In the genomic region with DNA sequence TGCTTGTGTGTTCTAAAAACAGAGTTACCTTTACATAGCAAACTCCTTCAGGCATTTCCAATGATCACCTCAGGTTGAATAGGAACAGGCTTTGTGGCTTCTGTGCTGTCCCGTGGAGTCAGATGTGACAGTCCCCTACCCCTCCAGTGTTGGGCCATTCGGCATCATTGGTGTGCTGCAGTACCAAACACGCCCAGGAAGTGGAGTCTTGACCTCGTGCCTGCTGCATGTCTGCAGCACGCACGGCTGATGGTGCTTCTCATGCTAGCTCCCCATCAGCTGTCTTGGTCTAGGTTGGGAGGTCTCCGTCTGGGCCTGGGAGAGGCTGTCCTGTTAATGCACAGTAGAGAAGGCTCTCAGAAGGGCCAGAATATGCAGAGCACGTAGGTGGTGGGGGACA, we compare ENCODE assay signal across 25 cellular contexts. TPM values are rescaled to one million over a fixed set of nuclear protein-coding genes. Genes with fewer than 3 reads are reported as not detected.
DNase-seq lines count a peak whose midpoint lies in the region; ATAC-seq, FAIRE-seq and TF ChIP-seq lines count a peak whose summit lies in the region.
"Had no signal": no experiment of that assay in that cellular context is flagged by ENCODE, and none has a peak within 500 bp of the region (broad histone marks: within the 10 kb centered on the region; RNA-seq: fewer than 3 reads in every experiment).

No MANE protein-coding gene starts in this region.

- peaks cover 21% of the 10 kb centered on the region for H4K20me1 ChIP-seq in DND-41 (ENCODE audit: insufficient read depth, low read length)
- H4K20me1 ChIP-seq in HCT116 (ENCODE audit: insufficient read depth): no peaks in the 10 kb centered on the region

- no peaks in the 10 kb centered on the region for H3K4me1 Mint-ChIP-seq in WTC11
- H3K4me1 Mint-ChIP-seq in natural killer cell: peaks cover 0 to 26% of the 10 kb centered on the region in 2 donors
- H3K4me1 Mint-ChIP-seq: CD14-positive monocyte had no signal

- no peak overlapping the region for H2AK5ac ChIP-seq in mesenchymal stem cell (ENCODE audit: low read length, severe bottlenecking)

- H3K4me2 ChIP-seq in DND-41 (ENCODE audit: insufficient read depth, low read length) (no peak overlapping the region), HCT116 (ENCODE audit: low read length) (no peak overlapping the region), mesenchymal stem cell (ENCODE audit: low read length, poor library complexity, severe bottlenecking) (no peak overlapping the region)
- H3K4me2 ChIP-seq: smooth muscle cell had no signal

- 87% methylated on average over 8 of the region's 8 CpGs for WGBS in mesenchymal stem cell
- WGBS in upper lobe of left lung, 2 donors: 89 to 92% methylated on average over 5 to 8 of the region's 8 CpGs

- DNase-seq in DND-41 (no peak), HCT116 (ENCODE audit: low read depth, low spot score) (no peak), WTC11 (ENCODE audit: low spot score) (peak; percentile 32), mesenchymal stem cell (no peak), natural killer cell (no peak), upper lobe of left lung (no peak), H54 (ENCODE audit: insufficient read length, low spot score) (no peak)
- DNase-seq: activated CD4-positive, CD25-positive, alpha-beta regulatory T cell; activated gamma-delta T cell; body of pancreas; foreskin fibroblast; HCEC 1CT; heart right ventricle; IMR-90; naive thymus-derived CD4-positive, alpha-beta T cell; NCI-H2081; ovary; stimulated activated CD4-positive, alpha-beta T cell treated with anti-CD3 and anti-CD28 coated beads, Interleukin-2, amount 100 ng/mL, for 48 hours; stimulated activated naive B cell treated with anti-CD40 and anti-IgM and Interleukin-4, amounts not matched to agents 10 μg/mL and 1 μg/mL and 100 μg/mL, for 72 hours; T-helper 9 cell; testis had no signal

- H3K27ac ChIP-seq in DND-41 (ENCODE audit: low read length) (no peak overlapping the region), HCT116 (ENCODE audit: low read depth, low read length) (no peak overlapping the region), mesenchymal stem cell (ENCODE audit: low read length, poor library complexity, severe bottlenecking) (no peak overlapping the region), upper lobe of left lung (no peak overlapping the region)
- H3K27ac ChIP-seq: body of pancreas, heart right ventricle, ovary, testis had no signal

- H2AFZ ChIP-seq in DND-41 (ENCODE audit: low read depth, low read length): no peak overlapping the region
- H2AFZ ChIP-seq in HCT116 (ENCODE audit: low read depth, low read length, poor library complexity, severe bottlenecking): no peak overlapping the region
- no peak overlapping the region for H2AFZ ChIP-seq in mesenchymal stem cell (ENCODE audit: low read depth, low read length)

- peak; percentile 12 for TF ChIP-seq CTCF in DND-41 (IDR thresholded peaks at IDR 0.05; ENCODE audit: borderline replicate concordance, extremely low read depth, low read length, poor library complexity, severe bottlenecking)
- TF ChIP-seq CTCF in HCT116 (IDR thresholded peaks at IDR 0.05 in 2 of 3, conservative IDR thresholded peaks at IDR 0.05 in 1 of 3; ENCODE audit: borderline replicate concordance in 1 of 3, insufficient read depth in 1 of 3, low read depth in 2 of 3, low read length in 2 of 3): 0 out of 6 replicates have a peak, but pooled peaks of 1 of the 3 experiments have one; percentile 9
- TF ChIP-seq CTCF in WTC11 (IDR thresholded peaks at IDR 0.05): no peak
- TF ChIP-seq CTCF in natural killer cell (IDR thresholded peaks at IDR 0.05): no peak
- no peak for TF ChIP-seq CTCF in upper lobe of left lung (IDR thresholded peaks at IDR 0.05)

- no peak overlapping the region for H4K91ac ChIP-seq in mesenchymal stem cell (ENCODE audit: low read length)

- H3K79me2 ChIP-seq in DND-41 (ENCODE audit: insufficient read depth, low read length): peaks cover 13% of the 10 kb centered on the region; the same call in 1 of the 2 replicates
- H3K79me2 ChIP-seq in HCT116 (ENCODE audit: insufficient read depth, low read length): peaks cover 24% of the 10 kb centered on the region; the same call in 1 of the 2 replicates

- H3K9me3 ChIP-seq in DND-41 (ENCODE audit: insufficient read depth, low read length, severe bottlenecking) (no peaks in the 10 kb centered on the region), HCT116 (ENCODE audit: control insufficient read depth in 1 of 2, insufficient read depth in 1 of 2, low read depth in 1 of 2, low read length in 2 of 2) (no peaks in the 10 kb centered on the region), mesenchymal stem cell (ENCODE audit: control insufficient read depth, low read length) (no peaks in the 10 kb centered on the region), upper lobe of left lung (no peaks in the 10 kb centered on the region)
- H3K9me3 ChIP-seq: body of pancreas, heart right ventricle, ovary, testis had no signal

- TF ChIP-seq POLR2A in HCT116 (IDR thresholded peaks at IDR 0.05; ENCODE audit: borderline replicate concordance, extremely low read depth, insufficient read depth, insufficient read length) (no peak), upper lobe of left lung (IDR thresholded peaks at IDR 0.05) (no peak), H54 (IDR thresholded peaks at IDR 0.05; ENCODE audit: low read depth, low read length) (no peak)

- no peak for TF ChIP-seq EP300 in upper lobe of left lung (IDR thresholded peaks at IDR 0.05)

- no peak overlapping the region for H3K4me3 ChIP-seq in DND-41 (ENCODE audit: low read depth in 1 of 2, low read length in 2 of 2)
- no peak overlapping the region for H3K4me3 ChIP-seq in HCT116 (replicated peaks in 1 of 2; ENCODE audit: low read depth in 1 of 2, low read length in 2 of 2)
- H3K4me3 ChIP-seq in mesenchymal stem cell (ENCODE audit: insufficient read depth in 1 of 2, low read depth in 1 of 2, low read length in 2 of 2): no peak overlapping the region
- no peak overlapping the region for H3K4me3 ChIP-seq in upper lobe of left lung
- H3K4me3 ChIP-seq: body of pancreas, heart right ventricle, ovary, smooth muscle cell, testis had no signal

- H3K36me3 ChIP-seq in DND-41 (ENCODE audit: insufficient read depth, low read length) (peaks cover 90% of the 10 kb centered on the region), HCT116 (ENCODE audit: control insufficient read depth in 1 of 2, insufficient read depth in 2 of 2, low read length in 2 of 2) (peaks cover 21 to 35% of the 10 kb centered on the region in 2 experiments; a peak in 2 of 4 replicates), mesenchymal stem cell (ENCODE audit: control insufficient read depth in 1 of 2, insufficient read depth in 2 of 2, low read depth in 1 of 2, low read length in 2 of 2) (peaks cover 26 to 94% of the 10 kb centered on the region in 2 experiments), upper lobe of left lung (peaks cover 3 to 79% (median 27%) of the 10 kb centered on the region in 4 donors)
- H3K36me3 ChIP-seq: ovary had no signal

- no peak overlapping the region for H3K4me3 Mint-ChIP-seq in WTC11
- H3K4me3 Mint-ChIP-seq in natural killer cell: no peak overlapping the region
- H3K4me3 Mint-ChIP-seq: CD14-positive monocyte; naive thymus-derived CD4-positive, alpha-beta T cell; stimulated activated naive B cell treated with anti-CD40 and anti-IgM and Interleukin-4, amounts not matched to agents 10 μg/mL and 1 μg/mL and 100 μg/mL, for 72 hours had no signal

- no peak overlapping the region for H3K18ac ChIP-seq in mesenchymal stem cell (ENCODE audit: low read depth in 1 of 2, low read length in 2 of 2)

- RAD21 ChIA-PET in HCT116 (lab: Charles Lee; ENCODE audit: low non-redundant PET in 1 of 2, low total read pairs in 2 of 2, uncharacterized antibody in 2 of 2, unreplicated experiment in 2 of 2): no interaction called here

- H3K9me2 ChIP-seq in HCT116 (ENCODE audit: insufficient read depth): no peaks in the 10 kb centered on the region

- no peak for TF ChIP-seq RAD21 in HCT116 (IDR thresholded peaks at IDR 0.05; ENCODE audit: low read depth)

- ATAC-seq in DND-41 (ENCODE audit: insufficient read depth, low read depth) (0 out of 3 replicates have a peak, but pooled peaks have one; percentile 33), HCT116 (peak; percentile 60), WTC11 (peak; percentile 82), natural killer cell (no peak), upper lobe of left lung (ENCODE audit: low FRiP score in 2 of 2) (no peak)
- ATAC-seq: body of pancreas; heart right ventricle; left lobe of liver; naive thymus-derived CD4-positive, alpha-beta T cell; SK-N-SH treated with all-trans-retinoic acid at 6 μM for 48 hours; stimulated activated naive B cell treated with anti-CD40 and anti-IgM and Interleukin-4, amounts not matched to agents 10 μg/mL and 1 μg/mL and 100 μg/mL, for 72 hours had no signal

- no TSS peak for BruUV-seq in HCT116 (replicated peaks; lab: Mats Ljungman, UMichigan)

- intact Hi-C loops in HCT116 (cut with micrococcal nuclease) (no loop called here), natural killer cell (cut with micrococcal nuclease) (no loop called here)

- no peak for FAIRE-seq in H54 (lab: Jason Lieb, UNC)

- no peak overlapping the region for H2BK12ac ChIP-seq in mesenchymal stem cell (ENCODE audit: low read length in 2 of 2)

- no peak overlapping the region for H3K4ac ChIP-seq in mesenchymal stem cell (ENCODE audit: low read depth in 1 of 2, low read length in 2 of 2)

- H3K79me1 ChIP-seq in mesenchymal stem cell (replicated peaks; ENCODE audit: low read length, poor library complexity, severe bottlenecking): peaks cover 31% of the 10 kb centered on the region

- H3K23ac ChIP-seq in mesenchymal stem cell (ENCODE audit: low read length in 2 of 2): no peak overlapping the region

- H3K27ac Mint-ChIP-seq in WTC11 (no peak overlapping the region), natural killer cell (peak overlapping the region in 1 of 2 donors; percentile 44)

- no peak overlapping the region for H2BK15ac ChIP-seq in mesenchymal stem cell (ENCODE audit: low read depth, poor library complexity, severe bottlenecking)

- no peak overlapping the region for H2BK120ac ChIP-seq in mesenchymal stem cell (ENCODE audit: low read depth, low read length)

- POLR2A ChIA-PET in HCT116 (lab: Charles Lee): no interaction called here
- POLR2A ChIA-PET in WTC11 (lab: Charles Lee): interaction anchor here (0.6 kb wide), 1 partner anchor 50 kb away, joined by 3 read pairs; no protein-coding TSS in a partner anchor

- CTCF ChIA-PET in HCT116 (lab: Charles Lee): no interaction called here
- CTCF ChIA-PET in WTC11 (lab: Charles Lee): interaction anchor here (0.7 to 1.5 kb wide), 5 partner anchors 11 to 80 kb away, joined by 3 to 5 read pairs (median 3); partner anchors contain the start of gene FAM120AOS

- H4K8ac ChIP-seq in mesenchymal stem cell (ENCODE audit: low read length): peak overlapping the region; percentile 35

- H3K27me3 Mint-ChIP-seq in WTC11 (ENCODE audit: low read depth): no peaks in the 10 kb centered on the region
- H3K27me3 Mint-ChIP-seq in natural killer cell (ENCODE audit: low read depth in 2 of 2): no peaks in the 10 kb centered on the region
- H3K27me3 Mint-ChIP-seq: naive thymus-derived CD4-positive, alpha-beta T cell; stimulated activated naive B cell treated with anti-CD40 and anti-IgM and Interleukin-4, amounts not matched to agents 10 μg/mL and 1 μg/mL and 100 μg/mL, for 72 hours had no signal

- no peak overlapping the region for H2BK5ac ChIP-seq in mesenchymal stem cell (ENCODE audit: low read depth, low read length, poor library complexity, severe bottlenecking)

- no peaks in the 10 kb centered on the region for H3K27me3 ChIP-seq in DND-41 (ENCODE audit: insufficient read depth, low read length, poor library complexity)
- H3K27me3 ChIP-seq in HCT116 (ENCODE audit: insufficient read depth, low read length): no peaks in the 10 kb centered on the region
- no peaks in the 10 kb centered on the region for H3K27me3 ChIP-seq in mesenchymal stem cell (ENCODE audit: control insufficient read depth in 1 of 2, insufficient read depth in 1 of 2, low read length in 2 of 2)
- no peaks in the 10 kb centered on the region for H3K27me3 ChIP-seq in upper lobe of left lung
- H3K27me3 ChIP-seq: body of pancreas, heart right ventricle, ovary, testis had no signal

- no peak overlapping the region for H3K14ac ChIP-seq in mesenchymal stem cell (ENCODE audit: low read length in 2 of 2)

- H3K36me3 Mint-ChIP-seq in WTC11 (peaks cover 48% of the 10 kb centered on the region), natural killer cell (peaks cover 8% of the 10 kb centered on the region)

- H3K9ac ChIP-seq in DND-41 (ENCODE audit: low read depth, low read length): no peak overlapping the region
- no peak overlapping the region for H3K9ac ChIP-seq in HCT116 (ENCODE audit: low read length)
- no peak overlapping the region for H3K9ac ChIP-seq in mesenchymal stem cell (ENCODE audit: low read length)

- no peaks in the 10 kb centered on the region for H3K4me1 ChIP-seq in DND-41 (ENCODE audit: insufficient read depth, low read length)
- H3K4me1 ChIP-seq in HCT116 (ENCODE audit: control insufficient read depth in 1 of 2, insufficient read depth in 2 of 2, low read length in 2 of 2): no peaks in the 10 kb centered on the region
- H3K4me1 ChIP-seq in mesenchymal stem cell (ENCODE audit: control insufficient read depth, insufficient read depth, low read depth, low read length): peaks cover 7% of the 10 kb centered on the region
- H3K4me1 ChIP-seq in upper lobe of left lung: no peaks in the 10 kb centered on the region
- H3K4me1 ChIP-seq: body of pancreas, testis had no signal

- H3K9me3 Mint-ChIP-seq in WTC11 (no peaks in the 10 kb centered on the region), natural killer cell (no peaks in the 10 kb centered on the region)
- H3K9me3 Mint-ChIP-seq: CD14-positive monocyte; naive thymus-derived CD4-positive, alpha-beta T cell; stimulated activated naive B cell treated with anti-CD40 and anti-IgM and Interleukin-4, amounts not matched to agents 10 μg/mL and 1 μg/mL and 100 μg/mL, for 72 hours had no signal

RNA-seq across cellular contexts. Expression of gene PHF2, which starts 42.5 kb away (rescaled TPM):
- total RNA-seq in HCT116 (2021; ENCODE audit: unreplicated experiment) (20.6 TPM), WTC11 (2021) (9.8 to 11.6 TPM (median 10.6 TPM) in 3 replicates), natural killer cell (10 to 100 TPM; 24.8 to 28.1 (median 26.4) TPM), upper lobe of left lung (10 to 100 TPM; 33.6 to 41.7 (median 37.9) TPM)
- 11.2 and 11.5 TPM in 2 replicates for polyA plus RNA-seq in HCT116 (2012)
- 13.5 TPM for polyA plus RNA-seq in mesenchymal stem cell (2013, experiment 1 of 2)
- polyA plus RNA-seq in mesenchymal stem cell (2013, experiment 2 of 2): 13.2 TPM

Comparison
In these comparisons a context has a peak if more than half of its experiments do, and no peak if none do; other contexts are left out.
1. ATAC-seq: peak in DND-41 (single experiment), HCT116 (single experiment) and WTC11 (single experiment); none in natural killer cell (0 of 3) and upper lobe of left lung (0 of 2).